ENCODE assay signal across 15 cellular contexts in the genomic region with DNA sequence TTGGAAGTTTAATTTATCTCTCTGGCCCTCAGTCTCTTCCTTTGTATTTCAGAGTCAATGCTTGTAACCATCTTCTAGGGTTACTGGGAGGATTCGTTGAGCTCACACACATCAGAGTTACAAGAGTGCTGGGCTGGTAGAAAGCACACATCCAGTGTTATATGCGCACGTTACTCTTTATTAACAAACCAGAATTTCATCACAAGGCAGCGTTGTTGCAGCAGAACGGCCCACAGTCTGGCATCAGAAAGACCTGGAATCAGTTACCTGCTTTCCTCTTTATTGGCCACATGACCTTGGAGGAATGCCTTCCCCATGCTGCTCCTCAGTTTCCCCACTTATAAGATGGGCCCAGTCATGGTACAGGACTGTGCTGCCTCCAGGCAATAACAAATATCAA. TPM values are rescaled to one million over a fixed set of nuclear protein-coding genes. Genes with fewer than 3 reads are reported as not detected.
A peak's percentile ranks its signal among the peaks of the same experiment; 100 is the strongest.
DNase-seq lines count a peak whose midpoint lies in the region; ATAC-seq and TF ChIP-seq lines count a peak whose summit lies in the region.
"Had no signal": no experiment of that assay in that cellular context is flagged by ENCODE, and none has a peak within 500 bp of the region (broad histone marks: within the 10 kb centered on the region; RNA-seq: fewer than 3 reads in every experiment).

No MANE protein-coding gene starts in this region.

- H3K27ac Mint-ChIP-seq in activated naive CD8-positive, alpha-beta T cell = peak overlapping the region; percentile 56
- no peak overlapping the region for H3K27ac Mint-ChIP-seq in activated naive CD8-positive, alpha-beta T cell treated with anti-CD3 and anti-CD28 coated beads, Interleukin-2, amount 50 U/mL, for 24 hours
- H3K27ac Mint-ChIP-seq in activated naive CD8-positive, alpha-beta T cell treated with anti-CD3 and anti-CD28 coated beads for 36 hours = peak overlapping the region; percentile 17
- H3K27ac Mint-ChIP-seq: CD4-positive, CD25-positive, alpha-beta regulatory T cell; HFFc6 had no signal

- no peak overlapping the region for H3K27ac ChIP-seq in osteoblast (ENCODE audit: low read depth, low read length)
- H3K27ac ChIP-seq: BLaER1 treated with 17β-estradiol and CSF1 and Interleukin-3, amounts not matched to agents 10 nM and 100 nM had no signal

- H3K27me3 ChIP-seq in osteoblast (ENCODE audit: insufficient read depth, low read length) = no peaks in the 10 kb centered on the region
- H3K27me3 ChIP-seq: BLaER1 treated with 17β-estradiol and CSF1 and Interleukin-3, amounts not matched to agents 10 nM and 100 nM had no signal

- H3K27me3 Mint-ChIP-seq in activated naive CD8-positive, alpha-beta T cell = no peaks in the 10 kb centered on the region
- no peaks in the 10 kb centered on the region for H3K27me3 Mint-ChIP-seq in activated naive CD8-positive, alpha-beta T cell treated with anti-CD3 and anti-CD28 coated beads, Interleukin-2, amount 50 U/mL, for 24 hours
- H3K27me3 Mint-ChIP-seq in activated naive CD8-positive, alpha-beta T cell treated with anti-CD3 and anti-CD28 coated beads for 36 hours = no peaks in the 10 kb centered on the region
- H3K27me3 Mint-ChIP-seq: CD4-positive, CD25-positive, alpha-beta regulatory T cell had no signal

- peaks cover 6% of the 10 kb centered on the region for H3K9me3 ChIP-seq in osteoblast (ENCODE audit: low read depth, low read length)

- peaks cover 64% of the 10 kb centered on the region for H3K79me2 ChIP-seq in osteoblast (ENCODE audit: insufficient read depth, low read length)

- peaks cover 11% of the 10 kb centered on the region for H3K36me3 ChIP-seq in osteoblast (ENCODE audit: insufficient read depth, low read length)

- ATAC-seq in activated naive CD8-positive, alpha-beta T cell treated with anti-CD3 and anti-CD28 coated beads, Interleukin-2, amount 50 U/mL, for 24 hours = no peak
- ATAC-seq in sciatic nerve (no peak), HG02588 (IDR thresholded peaks at IDR 0.05; ENCODE audit: unreplicated experiment) (no peak)

- peaks cover 34% of the 10 kb centered on the region for H4K20me1 ChIP-seq in osteoblast (ENCODE audit: insufficient read depth, low read length)

- H3K9me3 Mint-ChIP-seq in activated naive CD8-positive, alpha-beta T cell (ENCODE audit: low read depth) = no peaks in the 10 kb centered on the region
- H3K9me3 Mint-ChIP-seq in activated naive CD8-positive, alpha-beta T cell treated with anti-CD3 and anti-CD28 coated beads, Interleukin-2, amount 50 U/mL, for 24 hours = no peaks in the 10 kb centered on the region
- no peaks in the 10 kb centered on the region for H3K9me3 Mint-ChIP-seq in activated naive CD8-positive, alpha-beta T cell treated with anti-CD3 and anti-CD28 coated beads for 36 hours

- no peak overlapping the region for H3K4me3 ChIP-seq in osteoblast (ENCODE audit: insufficient read depth, low read length)
- H3K4me3 ChIP-seq: BLaER1 treated with 17β-estradiol and CSF1 and Interleukin-3, amounts not matched to agents 10 nM and 100 nM had no signal

- peaks cover 58% of the 10 kb centered on the region for H3K4me1 Mint-ChIP-seq in activated naive CD8-positive, alpha-beta T cell (ENCODE audit: low read depth)
- peaks cover 56% of the 10 kb centered on the region for H3K4me1 Mint-ChIP-seq in activated naive CD8-positive, alpha-beta T cell treated with anti-CD3 and anti-CD28 coated beads, Interleukin-2, amount 50 U/mL, for 24 hours
- peaks cover 46% of the 10 kb centered on the region for H3K4me1 Mint-ChIP-seq in activated naive CD8-positive, alpha-beta T cell treated with anti-CD3 and anti-CD28 coated beads for 36 hours

- intact Hi-C loops in sciatic nerve (cut with DNase I) = no loop called here

- H3K4me3 Mint-ChIP-seq in activated naive CD8-positive, alpha-beta T cell = no peak overlapping the region
- no peak overlapping the region for H3K4me3 Mint-ChIP-seq in activated naive CD8-positive, alpha-beta T cell treated with anti-CD3 and anti-CD28 coated beads, Interleukin-2, amount 50 U/mL, for 24 hours
- no peak overlapping the region for H3K4me3 Mint-ChIP-seq in activated naive CD8-positive, alpha-beta T cell treated with anti-CD3 and anti-CD28 coated beads for 36 hours
- H3K4me3 Mint-ChIP-seq: HFFc6 had no signal

- H3K4me2 ChIP-seq in osteoblast (ENCODE audit: insufficient read depth, low read length) = no peak overlapping the region

- TF ChIP-seq CTCF in osteoblast (IDR thresholded peaks at IDR 0.05; ENCODE audit: extremely low read depth, low read depth, low read length) = no peak

- H3K36me3 Mint-ChIP-seq in activated naive CD8-positive, alpha-beta T cell = peaks cover 2% of the 10 kb centered on the region
- peaks cover 13% of the 10 kb centered on the region for H3K36me3 Mint-ChIP-seq in activated naive CD8-positive, alpha-beta T cell treated with anti-CD3 and anti-CD28 coated beads, Interleukin-2, amount 50 U/mL, for 24 hours (ENCODE audit: low read depth)
- H3K36me3 Mint-ChIP-seq in activated naive CD8-positive, alpha-beta T cell treated with anti-CD3 and anti-CD28 coated beads for 36 hours = peaks cover 25% of the 10 kb centered on the region

- peaks cover 12% of the 10 kb centered on the region for H3K4me1 ChIP-seq in osteoblast (ENCODE audit: insufficient read depth, low read length)

- no peak for DNase-seq in activated naive CD8-positive, alpha-beta T cell treated with anti-CD3 and anti-CD28 coated beads, Interleukin-2, amount 50 U/mL, for 24 hours
- no peak for DNase-seq in activated naive CD8-positive, alpha-beta T cell treated with anti-CD3 and anti-CD28 coated beads for 36 hours
- DNase-seq in osteoblast (ENCODE audit: insufficient read length, low spot score, missing footprints) (peak; percentile 43), sciatic nerve (ENCODE audit: low spot score) (no peak)
- no peak for DNase-seq in central memory CD4-positive, alpha-beta T cell
- DNase-seq: ACHN; Calu3; CD4-positive, CD25-positive, alpha-beta regulatory T cell; DMS 273 treated with DMSO at 0.1 percent for 48 hours; HCEC 1CT; HFFc6; IMR-90 had no signal

- H2AFZ ChIP-seq in osteoblast (ENCODE audit: low read length) = no peak overlapping the region

RNA-seq across cellular contexts. Expression of a gene that starts 3.9 kb away (rescaled TPM):
- total RNA-seq in activated naive CD8-positive, alpha-beta T cell treated with anti-CD3 and anti-CD28 coated beads for 36 hours = 10 to 100 TPM; 10.5 to 10.7 TPM
- 1.4 and 1.5 TPM in 2 replicates for total RNA-seq in osteoblast
- 15.9 TPM for total RNA-seq in sciatic nerve

RNA-seq across cellular contexts. Expression of a gene that starts 9.2 kb away (rescaled TPM):
- total RNA-seq in activated naive CD8-positive, alpha-beta T cell treated with anti-CD3 and anti-CD28 coated beads for 36 hours = 10 to 100 TPM; 10.8 to 11.5 TPM
- total RNA-seq in osteoblast (11.2 TPM in 2 replicates), sciatic nerve (18.9 TPM)

RNA-seq across cellular contexts. Expression of a gene that starts 10.0 kb away (rescaled TPM):
- total RNA-seq in activated naive CD8-positive, alpha-beta T cell treated with anti-CD3 and anti-CD28 coated beads for 36 hours = 10 to 100 TPM; 19.8 to 20.7 TPM
- total RNA-seq in osteoblast (2.9 and 3.6 TPM in 2 replicates), sciatic nerve (11.7 TPM)

RNA-seq across cellular contexts. Expression of a gene that starts 15.0 kb away (rescaled TPM):
- 1 to 10 TPM; 3.7 to 3.9 TPM for total RNA-seq in activated naive CD8-positive, alpha-beta T cell treated with anti-CD3 and anti-CD28 coated beads for 36 hours
- total RNA-seq in osteoblast (6.5 and 8.7 TPM in 2 replicates), sciatic nerve (4.0 TPM)

RNA-seq across cellular contexts. Expression of a gene that starts 28.7 kb away (rescaled TPM):
- 1 to 10 TPM; 5.5 to 6.1 TPM for total RNA-seq in activated naive CD8-positive, alpha-beta T cell treated with anti-CD3 and anti-CD28 coated beads for 36 hours
- 6.9 and 7.4 TPM in 2 replicates for total RNA-seq in osteoblast
- 14.3 TPM for total RNA-seq in sciatic nerve
